In the genomic region with DNA sequence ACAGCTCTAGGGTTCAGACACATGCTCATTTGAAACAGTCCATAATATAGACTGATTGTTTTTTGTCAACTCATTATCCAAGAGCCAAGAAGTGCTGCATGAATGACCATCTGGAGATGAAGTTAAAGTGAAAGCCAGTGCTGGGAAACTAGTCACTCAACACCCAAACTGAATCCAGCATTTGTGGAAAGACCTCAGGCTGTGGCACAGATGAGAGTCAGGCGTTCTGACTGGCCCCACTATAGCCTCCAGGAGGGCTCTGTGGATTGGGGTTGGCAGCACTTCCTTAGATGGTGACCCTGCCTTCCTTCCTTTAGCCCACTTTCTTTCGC, we compare ENCODE assay signal across 12 cellular contexts. TPM values are rescaled to one million over a fixed set of nuclear protein-coding genes. Genes with fewer than 3 reads are reported as not detected.
DNase-seq lines count a peak whose midpoint lies in the region; ATAC-seq and TF ChIP-seq lines count a peak whose summit lies in the region.
"Had no signal": no experiment of that assay in that cellular context is flagged by ENCODE, and none has a peak within 500 bp of the region (broad histone marks: within the 10 kb centered on the region; RNA-seq: fewer than 3 reads in every experiment).

No MANE protein-coding gene starts in this region.

- H3K9me3 ChIP-seq in GM23248 (ENCODE audit: low read depth) (no peaks in the 10 kb centered on the region), Caco-2 (no peaks in the 10 kb centered on the region; the same call in 1 of the 2 replicates)
- H3K9me3 ChIP-seq: ascending aorta had no signal

- H3K4me3 Mint-ChIP-seq in activated T-helper 1 cell treated with anti-CD3 and anti-CD28 coated beads, Interleukin-12 subunit alpha, Interleukin-12 subunit beta, Interleukin-2, Interleukin-4 antibody, amounts not matched to agents 30 ng/mL and 10 ng/mL and 1 ng/mL, durations not matched to agents 14 hours and 24 hours and 36 hours: peak overlapping the region; percentile 90
- no peak overlapping the region for H3K4me3 Mint-ChIP-seq in Caco-2 (ENCODE audit: unreplicated experiment)
- no peak overlapping the region for H3K4me3 Mint-ChIP-seq in Calu3 (ENCODE audit: low read depth, unreplicated experiment)

- H3K9me3 Mint-ChIP-seq in activated T-helper 1 cell treated with anti-CD3 and anti-CD28 coated beads, Interleukin-12 subunit alpha, Interleukin-12 subunit beta, Interleukin-2, Interleukin-4 antibody, amounts not matched to agents 30 ng/mL and 10 ng/mL and 1 ng/mL, durations not matched to agents 14 hours and 24 hours and 36 hours: no peaks in the 10 kb centered on the region
- H3K9me3 Mint-ChIP-seq in Caco-2 (ENCODE audit: unreplicated experiment) (no peaks in the 10 kb centered on the region), Calu3 (ENCODE audit: low read depth, unreplicated experiment) (no peaks in the 10 kb centered on the region)
- H3K9me3 Mint-ChIP-seq: activated CD4-positive, alpha-beta T cell treated with anti-CD3 and anti-CD28 coated beads, Interleukin-2, amount 10 ng/mL, durations not matched to agents 7 days and 5 days; memory B cell had no signal

- WGBS in GM23248 (ENCODE audit: low coverage in 1 of 2, low lambda C conversion rate in 2 of 2, missing lambda C conversion rate in 2 of 2), 2 experiments: 91 to 96% methylated on average over 2 of the region's 2 CpGs

- intact Hi-C loops in activated T-helper 1 cell treated with anti-CD3 and anti-CD28 coated beads, Interleukin-12 subunit alpha, Interleukin-12 subunit beta, Interleukin-2, Interleukin-4 antibody, amounts not matched to agents 30 ng/mL and 10 ng/mL and 1 ng/mL, durations not matched to agents 14 hours and 24 hours and 36 hours (cut with micrococcal nuclease): loop anchor here (5.0 kb wide), 1 partner anchor 73 kb away; a partner anchor contains a TSS
- intact Hi-C loops in head of caudate nucleus (cut with DNase I): loop anchor here (10.0 kb wide), 1 partner anchor 101 kb away; a partner anchor contains a TSS
- intact Hi-C loops in Caco-2 (cut with micrococcal nuclease; ENCODE audit: unreplicated experiment): loop anchor here (10.0 kb wide), 1 partner anchor 219 kb away; no protein-coding TSS in a partner anchor
- intact Hi-C loops in Calu3 (cut with micrococcal nuclease; ENCODE audit: unreplicated experiment): no loop called here

- H3K4me1 Mint-ChIP-seq in activated T-helper 1 cell treated with anti-CD3 and anti-CD28 coated beads, Interleukin-12 subunit alpha, Interleukin-12 subunit beta, Interleukin-2, Interleukin-4 antibody, amounts not matched to agents 30 ng/mL and 10 ng/mL and 1 ng/mL, durations not matched to agents 14 hours and 24 hours and 36 hours (ENCODE audit: low read depth): peaks cover 31% of the 10 kb centered on the region
- H3K4me1 Mint-ChIP-seq in Caco-2 (ENCODE audit: low read depth, unreplicated experiment): peaks cover 5% of the 10 kb centered on the region
- H3K4me1 Mint-ChIP-seq in Calu3 (ENCODE audit: low read depth, unreplicated experiment): peaks cover 5% of the 10 kb centered on the region

- ATAC-seq in GM21528 (IDR thresholded peaks at IDR 0.05; ENCODE audit: low FRiP score, unreplicated experiment): no peak

- H3K79me2 ChIP-seq in GM23248 (ENCODE audit: insufficient read depth): no peaks in the 10 kb centered on the region; the same call in 1 of the 2 replicates

- POLR2A ChIA-PET in Caco-2 (lab: Charles Lee): no interaction called here

- H3F3A ChIP-seq in GM23248 (ENCODE audit: insufficient read depth): 0 out of 2 replicates have a peak, but pooled peaks cover 4% of the 10 kb centered on the region

- in situ Hi-C loops in GM23248 (cut with MboI): no loop called here

- H3K4me1 ChIP-seq in GM23248 (ENCODE audit: insufficient read depth) (no peaks in the 10 kb centered on the region), Caco-2 (peaks cover 14% of the 10 kb centered on the region; the same call in 1 of the 2 replicates)

- H3K27ac Mint-ChIP-seq in activated T-helper 1 cell treated with anti-CD3 and anti-CD28 coated beads, Interleukin-12 subunit alpha, Interleukin-12 subunit beta, Interleukin-2, Interleukin-4 antibody, amounts not matched to agents 30 ng/mL and 10 ng/mL and 1 ng/mL, durations not matched to agents 14 hours and 24 hours and 36 hours: no peak overlapping the region
- H3K27ac Mint-ChIP-seq in Caco-2 (ENCODE audit: unreplicated experiment): no peak overlapping the region
- H3K27ac Mint-ChIP-seq in Calu3 (ENCODE audit: unreplicated experiment): no peak overlapping the region
- H3K27ac Mint-ChIP-seq: memory B cell had no signal

- BruUV-seq in Caco-2 (replicated peaks; lab: Mats Ljungman, UMichigan) (no TSS peak), Calu3 (replicated peaks; lab: Mats Ljungman, UMichigan) (no TSS peak)

- no peaks in the 10 kb centered on the region for H4K20me1 ChIP-seq in GM23248 (ENCODE audit: insufficient read depth)

- H3K9me2 ChIP-seq in GM23248 (ENCODE audit: insufficient read depth): no peaks in the 10 kb centered on the region

- DNase-seq in GM23248 (no peak), head of caudate nucleus (peak in 28 of 42 donors; percentile 10 to 76 (median 53)), pons (ENCODE audit: low spot score) (peak; percentile 91), Caco-2 (no peak), Calu3 (no peak)
- DNase-seq in activated T-helper 1 cell treated with anti-CD3 and anti-CD28 coated beads, Interleukin-12 subunit alpha, Interleukin-12 subunit beta, Interleukin-2, Interleukin-4 antibody, amounts not matched to agents 30 ng/mL and 10 ng/mL and 1 ng/mL, durations not matched to agents 14 hours and 24 hours and 36 hours (ENCODE audit: low spot score): no peak
- DNase-seq: activated CD4-positive, alpha-beta T cell treated with anti-CD3 and anti-CD28 coated beads, Interleukin-2, amount 10 ng/mL, durations not matched to agents 7 days and 5 days; NCI-H510A treated with DMSO at 0.1 percent for 48 hours; small intestine had no signal

- CTCF ChIA-PET in Caco-2 (lab: Charles Lee): no interaction called here
- CTCF ChIA-PET in Calu3 (lab: Charles Lee): no interaction called here

- H3K4me3 ChIP-seq in GM23248 (no peak overlapping the region), Caco-2 (ENCODE audit: low read depth, low read length) (no peak overlapping the region)

- no peak overlapping the region for H3K27ac ChIP-seq in GM23248

- 0 out of 2 replicates have a peak overlapping the region, but pooled peaks have one; percentile 10 for H2AFZ ChIP-seq in GM23248

- 0 out of 2 replicates have a peak, but pooled peaks cover 2% of the 10 kb centered on the region for H3K36me3 ChIP-seq in GM23248 (ENCODE audit: low read depth)
- H3K36me3 ChIP-seq in Caco-2 (ENCODE audit: control insufficient read depth, insufficient read depth, low read length): no peaks in the 10 kb centered on the region

- H3K36me3 Mint-ChIP-seq in activated T-helper 1 cell treated with anti-CD3 and anti-CD28 coated beads, Interleukin-12 subunit alpha, Interleukin-12 subunit beta, Interleukin-2, Interleukin-4 antibody, amounts not matched to agents 30 ng/mL and 10 ng/mL and 1 ng/mL, durations not matched to agents 14 hours and 24 hours and 36 hours (ENCODE audit: low read depth): peaks cover 8% of the 10 kb centered on the region
- H3K36me3 Mint-ChIP-seq in Caco-2 (ENCODE audit: insufficient read depth, unreplicated experiment): peaks cover 5% of the 10 kb centered on the region
- peaks cover 13% of the 10 kb centered on the region for H3K36me3 Mint-ChIP-seq in Calu3 (ENCODE audit: insufficient read depth, unreplicated experiment)
- H3K36me3 Mint-ChIP-seq: memory B cell had no signal

- H3K9ac ChIP-seq in GM23248: no peak overlapping the region

- H3K27me3 Mint-ChIP-seq in activated T-helper 1 cell treated with anti-CD3 and anti-CD28 coated beads, Interleukin-12 subunit alpha, Interleukin-12 subunit beta, Interleukin-2, Interleukin-4 antibody, amounts not matched to agents 30 ng/mL and 10 ng/mL and 1 ng/mL, durations not matched to agents 14 hours and 24 hours and 36 hours (ENCODE audit: insufficient read depth): peaks cover 53% of the 10 kb centered on the region
- H3K27me3 Mint-ChIP-seq in Caco-2 (ENCODE audit: insufficient read depth, unreplicated experiment) (peaks cover 42% of the 10 kb centered on the region), Calu3 (ENCODE audit: unreplicated experiment) (peaks cover 62% of the 10 kb centered on the region)

- no peak overlapping the region for H3K4me2 ChIP-seq in GM23248 (ENCODE audit: unreplicated experiment)

- H3K27me3 ChIP-seq in GM23248 (replicated peaks; ENCODE audit: insufficient read depth) (no peaks in the 10 kb centered on the region), Caco-2 (replicated peaks; ENCODE audit: control insufficient read depth, insufficient read depth, low read length) (peaks cover 10% of the 10 kb centered on the region)
- H3K27me3 ChIP-seq: ascending aorta had no signal

- no peak for TF ChIP-seq CTCF in Caco-2 (IDR thresholded peaks at IDR 0.05; ENCODE audit: insufficient read depth in 1 of 2, low read depth in 1 of 2, low read length in 1 of 2, severe bottlenecking in 1 of 2, unreplicated experiment in 1 of 2)
- no peak for TF ChIP-seq CTCF in Calu3 (IDR thresholded peaks at IDR 0.05; ENCODE audit: unreplicated experiment)

RNA-seq across cellular contexts. Expression of a gene that starts 2.1 kb away (rescaled TPM):
- 35.9 and 53.9 TPM in 2 replicates for total RNA-seq in GM23248 (2014; rRNA removed; shearing (Covaris generic))
- polyA plus RNA-seq in GM23248 (2016; fragmentation: Nextera tagmentation; extraction: Ambion mirVana): 58.8 and 64.1 TPM in 2 replicates
- total RNA-seq in activated T-helper 1 cell treated with anti-CD3 and anti-CD28 coated beads, Interleukin-12 subunit alpha, Interleukin-12 subunit beta, Interleukin-2, Interleukin-4 antibody, amounts not matched to agents 30 ng/mL and 10 ng/mL and 1 ng/mL, durations not matched to agents 14 hours and 24 hours and 36 hours: 8.3 and 8.4 TPM in 2 replicates
- total RNA-seq in Caco-2 (2022) (1.5 and 1.9 TPM in 2 replicates), Calu3 (2022) (3.5 and 6.6 TPM in 2 replicates)

Comparison
In these comparisons a context has a peak if more than half of its experiments do, and no peak if none do; other contexts are left out.
1. DNase-seq: peak in head of caudate nucleus (28 of 42) and pons (single experiment); none in GM23248 (single experiment), activated T-helper 1 cell treated with anti-CD3 and anti-CD28 coated beads, Interleukin-12 subunit alpha, Interleukin-12 subunit beta, Interleukin-2, Interleukin-4 antibody, amounts not matched to agents 30 ng/mL and 10 ng/mL and 1 ng/mL, durations not matched to agents 14 hours and 24 hours and 36 hours (single experiment), Caco-2 (0 of 2) and Calu3 (single experiment).